Comparison of ENCODE assay signal across 1 cellular context in genomic region chr18:34911081-34911480, GRCh38.
TF ChIP-seq lines count a peak whose summit lies in the region.

No MANE protein-coding gene starts in this region.

TF ChIP-seq in A549, 52 proteins besides CTCF, POLR2A, EP300 and RAD21 (continued from another document):
- TF ChIP-seq ATOH8 (CRISPR knock-in tag; IDR thresholded peaks at IDR 0.05; ENCODE audit: low read depth) (no peak), MAFK (IDR thresholded peaks at IDR 0.05; ENCODE audit: partially characterized antibody) (no peak), EHMT2 (IDR thresholded peaks at IDR 0.05; ENCODE audit: low read depth) (no peak), ZC3H11A (IDR thresholded peaks at IDR 0.05) (no peak), TFCP2L1 (CRISPR knock-in tag; IDR thresholded peaks at IDR 0.05) (no peak), CHD4 (IDR thresholded peaks at IDR 0.05; ENCODE audit: borderline replicate concordance) (no peak), HEYL (CRISPR knock-in tag; IDR thresholded peaks at IDR 0.05) (no peak)
